Comparison of ENCODE assay signal across 8 cellular contexts in the genomic region with DNA sequence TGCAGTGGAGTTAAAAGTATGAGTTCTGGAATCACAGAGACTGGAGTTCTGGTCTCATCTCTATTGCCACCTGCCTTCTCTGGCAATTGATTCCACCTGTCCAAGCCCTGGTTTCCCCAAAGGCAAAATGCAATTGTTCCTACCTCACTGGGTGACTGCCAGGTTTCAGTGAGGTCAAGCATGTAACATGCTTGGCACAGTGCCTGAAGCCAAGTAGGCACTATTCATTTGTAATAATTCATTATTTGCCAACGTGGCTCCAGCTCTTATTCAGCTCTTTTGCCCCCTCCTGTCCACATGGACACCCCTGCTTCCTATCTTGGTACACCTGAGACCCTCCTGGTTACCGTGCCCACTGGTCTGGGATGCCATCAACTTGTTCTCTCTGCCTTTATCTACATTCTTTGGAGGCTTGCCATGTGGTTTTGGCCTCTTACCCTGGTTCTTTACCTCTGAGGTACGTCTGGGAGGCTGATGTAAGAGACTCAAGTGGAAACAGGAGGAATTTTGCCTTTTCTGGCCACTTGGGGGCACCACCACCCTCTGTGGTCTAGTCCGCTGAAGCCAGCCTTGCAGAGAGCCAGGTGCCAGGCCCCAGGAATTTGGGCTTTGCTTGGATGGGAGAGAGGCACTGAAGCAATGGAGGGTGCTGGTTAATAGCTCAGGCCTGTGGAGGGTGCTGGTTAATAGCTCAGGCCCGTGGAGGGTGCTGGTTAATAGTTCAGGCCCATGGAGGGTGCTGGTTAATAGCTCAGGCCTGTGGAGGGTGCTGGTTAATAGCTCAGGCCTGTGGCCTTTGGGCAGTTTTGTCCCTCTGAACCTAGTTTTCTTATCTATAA. TPM values are rescaled to one million over a fixed set of nuclear protein-coding genes. Genes with fewer than 3 reads are reported as not detected.
DNase-seq lines count a peak whose midpoint lies in the region; ATAC-seq, FAIRE-seq and TF ChIP-seq lines count a peak whose summit lies in the region.

No MANE protein-coding gene starts in this region.

- H3K9me3 ChIP-seq in Loucy (ENCODE audit: insufficient read depth, low read depth, low read length), result no peaks in the 10 kb centered on the region
- no peaks in the 10 kb centered on the region for H3K9me3 ChIP-seq in upper lobe of left lung

- TF ChIP-seq CTCF in Loucy (conservative IDR thresholded peaks at IDR 0.05; ENCODE audit: low read length) (peak; percentile 84), omental fat pad (IDR thresholded peaks at IDR 0.05) (peak in 1 of 3 donors; percentile 21), upper lobe of left lung (IDR thresholded peaks at IDR 0.05) (peak; percentile 54 to 79 (median 66))

- H3K27ac ChIP-seq in upper lobe of left lung, result peak overlapping the region in 1 of 4 donors; percentile 38

- no peaks in the 10 kb centered on the region for H3K9me2 ChIP-seq in Loucy (replicated peaks; ENCODE audit: low read depth, low read length)

- peaks cover 23% of the 10 kb centered on the region for H3K27me3 ChIP-seq in Loucy (ENCODE audit: insufficient read depth, low read length, poor library complexity, severe bottlenecking)
- peaks cover 0 to 11% (median 0%) of the 10 kb centered on the region in 4 donors for H3K27me3 ChIP-seq in upper lobe of left lung

- H3F3A ChIP-seq in Loucy (ENCODE audit: low read depth), result no peaks in the 10 kb centered on the region

- no peaks in the 10 kb centered on the region for H4K20me1 ChIP-seq in Loucy (ENCODE audit: insufficient read depth, low read length, poor library complexity, severe bottlenecking)

- TF ChIP-seq EP300 in upper lobe of left lung (IDR thresholded peaks at IDR 0.05), result peak in 1 of 4 donors; percentile 15

- no peaks in the 10 kb centered on the region for H3K79me2 ChIP-seq in Loucy (ENCODE audit: insufficient read depth, low read length)

- no peaks in the 10 kb centered on the region for H3K36me3 ChIP-seq in Loucy (ENCODE audit: insufficient read depth, low read length)
- H3K36me3 ChIP-seq in upper lobe of left lung, result no peaks in the 10 kb centered on the region

- DNase-seq in DMS79 treated with DMSO at 0.1 percent for 48 hours (lab: John Stamatoyannopoulos, UW) (peak; percentile 96), RPMI7951 (ENCODE audit: low read depth) (peak; percentile 59), frontal cortex (ENCODE audit: low spot score in 2 of 2) (peak; percentile 72 to 78), omental fat pad (ENCODE audit: low spot score) (peak; percentile 69), upper lobe of left lung (peak in 1 of 2 donors; percentile 86)
- peak; percentile 16 for DNase-seq in activated gamma-delta T cell treated with anti-CD3 and anti-CD28 coated beads, Interleukin-2, amount 50 U/mL, for 16 hours (ENCODE audit: low read depth)

- peak overlapping the region; percentile 24; the same call in 1 of the 2 replicates for H2AFZ ChIP-seq in Loucy (ENCODE audit: low read length)

- peak; percentile 53 for ATAC-seq in omental fat pad (ENCODE audit: low FRiP score)
- peak; percentile 72 to 88 for ATAC-seq in upper lobe of left lung (ENCODE audit: low FRiP score in 2 of 2)
- ATAC-seq in GM21367 (IDR thresholded peaks at IDR 0.05; ENCODE audit: unreplicated experiment), result no peak

- H3K4me2 ChIP-seq in Loucy (ENCODE audit: low read depth, low read length, poor library complexity, severe bottlenecking), result no peak overlapping the region

- no peak overlapping the region for H3K9ac ChIP-seq in Loucy (ENCODE audit: low read depth, low read length, poor library complexity, severe bottlenecking)

- H3K4me3 ChIP-seq in Loucy (ENCODE audit: low read length, poor library complexity, severe bottlenecking) (no peak overlapping the region), upper lobe of left lung (no peak overlapping the region)

- no peak for TF ChIP-seq POLR2A in upper lobe of left lung (IDR thresholded peaks at IDR 0.05)

- 7 to 9% methylated on average over 5 of the region's 5 CpGs for WGBS in upper lobe of left lung, 2 donors

- no peaks in the 10 kb centered on the region for H3K4me1 ChIP-seq in Loucy (ENCODE audit: insufficient read depth, low read length, poor library complexity, severe bottlenecking)
- peaks cover 24 to 36% (median 30%) of the 10 kb centered on the region in 4 donors for H3K4me1 ChIP-seq in upper lobe of left lung

- no peak for FAIRE-seq in frontal cortex (lab: Jason Lieb, UNC)

RNA-seq across cellular contexts. Expression of a gene that starts 1.7 kb away (rescaled TPM):
- not detected in 2 replicates for total RNA-seq in RPMI7951 (2014; rRNA removed; shearing (Covaris generic))
- total RNA-seq in frontal cortex, result not detected
- 10 to 100 TPM in 1 of 4 donors, 1 to 10 TPM in 3; 6.3 to 10.0 (median 9.0) TPM for total RNA-seq in omental fat pad
- 1 to 10 TPM; 1.0 to 2.7 (median 1.7) TPM for total RNA-seq in upper lobe of left lung

RNA-seq across cellular contexts. Expression of a gene that starts 32.2 kb away (rescaled TPM):
- not detected in 2 replicates for total RNA-seq in RPMI7951 (2014; rRNA removed; shearing (Covaris generic))
- total RNA-seq in frontal cortex (not detected), omental fat pad (10 to 100 TPM; 25.9 to 81.7 (median 61.3) TPM), upper lobe of left lung (100 to 1,000 TPM in 3 of 6 donors, 10 to 100 TPM in 3; 44.9 to 168 (median 122) TPM)

Comparison
In these comparisons a context has a peak if more than half of its experiments do, and no peak if none do; other contexts are left out.
1. RNA of a gene that starts 32.2 kb away (total RNA-seq): 44.9 to 168 TPM in upper lobe of left lung and 25.9 to 81.7 TPM in omental fat pad; not detected in RPMI7951 and not detected in frontal cortex (single experiment); every median in the first group is over 10 times any median in the second.